In the genomic region with DNA sequence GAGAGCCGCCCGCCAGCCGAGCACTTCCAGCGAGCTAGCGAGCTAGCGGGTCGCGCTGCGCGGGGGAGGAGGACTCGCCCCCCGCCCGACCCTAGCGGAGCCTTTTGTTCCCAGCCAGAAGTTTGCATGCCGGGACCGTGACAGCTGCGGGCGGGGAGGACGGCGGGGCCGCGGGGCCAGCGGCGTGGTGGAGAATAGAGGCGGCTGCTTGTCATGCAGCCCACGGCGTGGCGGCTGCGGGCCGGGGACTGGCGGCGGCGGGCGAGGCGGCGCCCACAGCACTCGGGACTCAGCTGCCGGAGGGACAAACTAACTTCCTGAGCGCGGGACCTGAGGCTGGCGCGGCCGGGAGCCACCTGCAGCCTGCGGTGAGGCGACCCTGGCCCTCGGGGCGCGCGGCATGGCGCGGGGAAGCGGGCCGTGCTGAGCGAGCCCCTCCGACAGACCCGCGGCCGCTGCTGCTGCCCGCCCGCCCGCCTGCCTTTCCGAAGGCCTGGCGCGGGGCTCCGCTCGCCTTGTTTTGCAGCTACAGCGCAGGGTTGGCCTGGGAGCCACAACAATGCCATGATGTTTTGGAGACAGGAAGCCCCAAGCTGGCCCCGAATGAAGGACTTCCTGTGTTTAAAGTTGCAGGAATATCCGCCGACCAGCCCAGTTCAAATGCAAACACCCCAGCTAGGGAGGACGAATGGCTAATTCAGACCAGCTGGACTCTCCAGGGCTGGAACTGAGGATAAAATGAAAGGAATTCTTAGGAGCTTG, we compare ENCODE assay signal across 8 cellular contexts.
DNase-seq lines count a peak whose midpoint lies in the region; ATAC-seq and TF ChIP-seq lines count a peak whose summit lies in the region.

No MANE protein-coding gene starts in this region.

- TF ChIP-seq POLR2A in heart left ventricle (IDR thresholded peaks at IDR 0.05): no peak

- H3K36me3 ChIP-seq in heart left ventricle (peaks cover 0 to 26% (median 9%) of the 10 kb centered on the region in 9 donors), parathyroid adenoma (ENCODE audit: control insufficient read depth, insufficient read depth, low read length) (no peaks in the 10 kb centered on the region)

- intact Hi-C loops in heart left ventricle (cut with DNase I): loop anchor here in 3 of 10 donors (2.0 kb wide), 2 partner anchors 14 to 16 kb away; no protein-coding TSS in a partner anchor

- H2AFZ ChIP-seq in parathyroid adenoma: peak overlapping the region; percentile 38

- peak overlapping the region; percentile 64 for H3K4me2 ChIP-seq in parathyroid adenoma (ENCODE audit: low read length)

- H3K9me3 Mint-ChIP-seq in activated naive CD8-positive, alpha-beta T cell treated with anti-CD3 and anti-CD28 coated beads, Interleukin-2, amount 50 U/mL, for 24 hours: no peaks in the 10 kb centered on the region

- H3K27me3 Mint-ChIP-seq in activated naive CD8-positive, alpha-beta T cell treated with anti-CD3 and anti-CD28 coated beads, Interleukin-2, amount 50 U/mL, for 24 hours: no peaks in the 10 kb centered on the region

- ATAC-seq in GM21390 (IDR thresholded peaks at IDR 0.05; ENCODE audit: unreplicated experiment) (peak; percentile 37), heart left ventricle (peak in 3 of 4 donors; percentile 13 to 30 (median 25))
- ATAC-seq in activated naive CD8-positive, alpha-beta T cell treated with anti-CD3 and anti-CD28 coated beads, Interleukin-2, amount 50 U/mL, for 24 hours: peak; percentile 38

- no peaks in the 10 kb centered on the region for H3K27me3 ChIP-seq in heart left ventricle
- H3K27me3 ChIP-seq in parathyroid adenoma (ENCODE audit: control insufficient read depth, insufficient read depth, low read length): no peaks in the 10 kb centered on the region

- WGBS in heart left ventricle, 4 donors: 0 to 2% (median 1%) methylated on average over 9 to 71 of the region's 71 CpGs

- no peaks in the 10 kb centered on the region for H3K9me3 ChIP-seq in heart left ventricle
- no peaks in the 10 kb centered on the region for H3K9me3 ChIP-seq in parathyroid adenoma (ENCODE audit: control insufficient read depth, low read length)

- H3K4me3 ChIP-seq in heart left ventricle (peak overlapping the region; percentile 64 to 97 (median 81)), parathyroid adenoma (ENCODE audit: low read depth, low read length) (peak overlapping the region; percentile 49)

- H3K36me3 Mint-ChIP-seq in activated naive CD8-positive, alpha-beta T cell treated with anti-CD3 and anti-CD28 coated beads, Interleukin-2, amount 50 U/mL, for 24 hours (ENCODE audit: low read depth): peaks cover 7% of the 10 kb centered on the region

- peak; percentile 100 for DNase-seq in DMS 273 (lab: John Stamatoyannopoulos, UW; ENCODE audit: unreplicated experiment)
- DNase-seq in NCI-H1694 (lab: John Stamatoyannopoulos, UW): peak; percentile 98
- DNase-seq in activated naive CD8-positive, alpha-beta T cell treated with anti-CD3 and anti-CD28 coated beads, Interleukin-2, amount 50 U/mL, for 24 hours: peak; percentile 9
- peak; percentile 64 to 75 (median 70) for DNase-seq in heart left ventricle
- DNase-seq in NCI-H187 (lab: John Stamatoyannopoulos, UW): no peak
- no peak for DNase-seq in DMS114 treated with DMSO at 0.1 percent for 48 hours (lab: John Stamatoyannopoulos, UW; ENCODE audit: unreplicated experiment)

- peak overlapping the region; percentile 79 for H3K4me3 Mint-ChIP-seq in activated naive CD8-positive, alpha-beta T cell treated with anti-CD3 and anti-CD28 coated beads, Interleukin-2, amount 50 U/mL, for 24 hours

- H3K9ac ChIP-seq in parathyroid adenoma: no peak overlapping the region

- H3K27ac ChIP-seq in heart left ventricle (peak overlapping the region; percentile 78 to 97 (median 92)), parathyroid adenoma (peak overlapping the region; percentile 75)

- no peak overlapping the region for H3K27ac Mint-ChIP-seq in activated naive CD8-positive, alpha-beta T cell treated with anti-CD3 and anti-CD28 coated beads, Interleukin-2, amount 50 U/mL, for 24 hours

- H3K4me1 ChIP-seq in heart left ventricle (peaks cover 13 to 91% (median 80%) of the 10 kb centered on the region in 12 donors), parathyroid adenoma (peaks cover 22% of the 10 kb centered on the region)

- TF ChIP-seq CTCF in heart left ventricle (IDR thresholded peaks at IDR 0.05) (no peak), parathyroid adenoma (IDR thresholded peaks at IDR 0.05) (no peak)

- H3K79me2 ChIP-seq in parathyroid adenoma: peaks cover 2% of the 10 kb centered on the region

- H3K4me1 Mint-ChIP-seq in activated naive CD8-positive, alpha-beta T cell treated with anti-CD3 and anti-CD28 coated beads, Interleukin-2, amount 50 U/mL, for 24 hours: peaks cover 62% of the 10 kb centered on the region

Comparison
In these comparisons a context has a peak if more than half of its experiments do, and no peak if none do; other contexts are left out.
1. DNase-seq: peak in DMS 273 (single experiment), NCI-H1694 (single experiment), activated naive CD8-positive, alpha-beta T cell treated with anti-CD3 and anti-CD28 coated beads, Interleukin-2, amount 50 U/mL, for 24 hours (single experiment) and heart left ventricle (5 of 5); none in NCI-H187 (0 of 2) and DMS114 treated with DMSO at 0.1 percent for 48 hours (single experiment).
2. Peak in every context shown above with its lines, with median percentiles within 50 percentile points of each other: ATAC-seq.